ENCODE assay signal across 10 cellular contexts in the genomic region with DNA sequence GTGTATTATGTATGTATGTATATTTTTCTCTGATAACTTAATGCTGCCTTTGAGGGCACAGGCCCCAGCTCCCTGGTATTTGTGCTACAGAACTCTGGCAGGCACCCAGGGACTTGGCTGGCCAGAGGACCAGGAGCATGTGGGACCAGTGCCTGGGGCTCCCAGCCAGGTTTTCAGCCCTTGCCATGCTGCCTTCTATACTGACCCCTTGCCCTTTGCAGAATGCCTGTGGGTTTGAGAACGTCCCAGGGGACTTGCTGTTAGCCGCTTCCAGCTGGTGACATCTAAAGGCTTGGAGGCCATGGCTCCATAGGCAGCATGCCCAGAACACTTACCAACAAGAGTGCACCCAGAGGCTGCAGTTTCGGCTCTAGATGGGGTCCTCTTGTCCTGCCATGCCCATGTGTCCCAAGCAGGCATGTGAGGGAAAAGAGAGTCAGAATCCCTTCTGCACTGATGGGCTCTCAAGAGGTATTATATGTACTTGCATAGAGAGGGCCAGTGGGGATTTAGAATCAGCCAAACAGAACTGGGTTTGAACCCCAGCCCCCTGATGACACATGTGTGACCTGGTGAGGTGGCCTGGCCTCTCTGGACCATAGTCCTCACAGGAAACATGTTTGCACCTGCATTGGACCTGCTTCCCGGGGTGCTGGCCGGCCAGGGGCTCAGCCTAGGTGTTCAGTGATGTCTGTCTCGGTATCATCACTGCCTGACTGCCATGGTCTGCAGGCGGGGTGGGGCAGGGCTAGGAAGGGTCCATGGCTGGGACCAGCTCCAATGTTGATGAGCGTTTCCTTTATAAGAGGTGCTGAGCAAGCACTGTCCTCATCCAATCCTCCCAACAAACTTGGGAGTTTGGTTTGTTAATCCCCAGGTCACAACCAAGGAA.
DNase-seq lines count a peak whose midpoint lies in the region; ATAC-seq and TF ChIP-seq lines count a peak whose summit lies in the region.
"Had no signal": no experiment of that assay in that cellular context is flagged by ENCODE, and none has a peak within 500 bp of the region (broad histone marks: within the 10 kb centered on the region; RNA-seq: fewer than 3 reads in every experiment).

No MANE protein-coding gene starts in this region.

- intact Hi-C loops in left cardiac atrium (cut with DNase I): loop anchor here (2.0 to 5.0 kb wide), 3 partner anchors 131 to 147 kb away; no protein-coding TSS in a partner anchor

- H3K4me3 ChIP-seq in astrocyte of the spinal cord (ENCODE audit: low read depth, low read length): no peak overlapping the region

- in situ Hi-C loops in astrocyte of the spinal cord (cut with HindIII; ENCODE audit: low sequenced_read_pairs): no loop called here

- TF ChIP-seq CTCF in astrocyte of the spinal cord (IDR thresholded peaks at IDR 0.05; ENCODE audit: low read depth, low read length): no peak
- no peak for TF ChIP-seq CTCF in omental fat pad (IDR thresholded peaks at IDR 0.05)

- peak; percentile 87 for DNase-seq in LHCN-M2 (ENCODE audit: low read depth)
- DNase-seq in astrocyte of the spinal cord (ENCODE audit: low read depth, low spot score): peak; percentile 63
- peak; percentile 74 for DNase-seq in left cardiac atrium
- peak; percentile 43 for DNase-seq in smooth muscle cell of the brain vasculature (ENCODE audit: low read depth, low spot score)
- no peak for DNase-seq in NCI-H2227 treated with DMSO at 0.1 percent for 48 hours (lab: John Stamatoyannopoulos, UW)
- no peak for DNase-seq in omental fat pad (ENCODE audit: low spot score)
- DNase-seq: activated naive CD4-positive, alpha-beta T cell; NK-92 treated with Interleukin-12 subunit alpha and Interleukin-12 subunit beta, amount 100 ng/mL, for 24 hours had no signal

- ATAC-seq in left cardiac atrium (peak; percentile 83 to 87), GM21723 (IDR thresholded peaks at IDR 0.05; ENCODE audit: unreplicated experiment) (no peak), GM21528 (IDR thresholded peaks at IDR 0.05; ENCODE audit: low FRiP score, unreplicated experiment) (no peak), omental fat pad (ENCODE audit: low FRiP score) (no peak)

Comparison
In these comparisons a context has a peak if more than half of its experiments do, and no peak if none do; other contexts are left out.
1. DNase-seq: peak in LHCN-M2 (single experiment), astrocyte of the spinal cord (single experiment), left cardiac atrium (single experiment) and smooth muscle cell of the brain vasculature (single experiment); none in NCI-H2227 treated with DMSO at 0.1 percent for 48 hours (single experiment) and omental fat pad (single experiment).
2. ATAC-seq: peak in left cardiac atrium (2 of 2); none in GM21723 (single experiment), GM21528 (single experiment) and omental fat pad (single experiment).